In genomic region chr6:26197736-26198625, GRCh38 we compare ENCODE assay signal across 8 cellular contexts.
DNase-seq lines count a peak whose midpoint lies in the region; ATAC-seq lines count a peak whose summit lies in the region.

No MANE protein-coding gene starts in this region.

- peak; percentile 77 for DNase-seq in activated effector memory CD4-positive, alpha-beta T cell treated with anti-CD3 and anti-CD28 coated beads, Interleukin-2, amount 50 U/mL, for 16 hours
- DNase-seq in activated effector memory CD4-positive, alpha-beta T cell treated with Interleukin-2 at 50 U/mL for 16 hours, result no peak
- DNase-seq in NCI-H748 treated with DMSO at 0.1 percent for 48 hours (lab: John Stamatoyannopoulos, UW), result peak; percentile 59
- DNase-seq in activated naive CD4-positive, alpha-beta T cell treated with anti-CD3 and anti-CD28 coated beads, Interleukin-2, amount 50 U/mL, for 72 hours (ENCODE audit: low spot score in 2 of 2), result peak in 1 of 2 donors; percentile 62
- peak; percentile 71 for DNase-seq in stimulated activated CD8-positive, alpha-beta memory T cell treated with anti-CD3 and anti-CD28 coated beads, Interleukin-4, amount 100 ng/mL, for 48 hours

- H3K4me3 ChIP-seq in iPS-18c (ENCODE audit: insufficient read depth, low read depth, low read length), result peak overlapping the region; percentile 77

- H3K36me3 Mint-ChIP-seq in activated naive CD4-positive, alpha-beta T cell treated with anti-CD3 and anti-CD28 coated beads, Interleukin-2, amount 50 U/mL, for 72 hours, result peaks cover 14 to 30% of the 10 kb centered on the region in 2 donors

- no peak for ATAC-seq in activated naive CD4-positive, alpha-beta T cell treated with anti-CD3 and anti-CD28 coated beads, Interleukin-2, amount 50 U/mL, for 72 hours
- no peak for ATAC-seq in GM18520 (IDR thresholded peaks at IDR 0.05; ENCODE audit: unreplicated experiment)
- no peak for ATAC-seq in HG02610 (IDR thresholded peaks at IDR 0.05; ENCODE audit: unreplicated experiment)

- H3K9me3 ChIP-seq in iPS-18c (ENCODE audit: control insufficient read depth, insufficient read depth, low read length), result no peaks in the 10 kb centered on the region

- no peaks in the 10 kb centered on the region for H3K9me3 Mint-ChIP-seq in activated naive CD4-positive, alpha-beta T cell treated with anti-CD3 and anti-CD28 coated beads, Interleukin-2, amount 50 U/mL, for 72 hours

- peak overlapping the region; percentile 99 for H3K27ac Mint-ChIP-seq in activated naive CD4-positive, alpha-beta T cell treated with anti-CD3 and anti-CD28 coated beads, Interleukin-2, amount 50 U/mL, for 72 hours
